Comparison of ENCODE assay signal across 2 cellular contexts in genomic region chr19:4955274-4955673, GRCh38.
A peak's percentile ranks its signal among the peaks of the same experiment; 100 is the strongest.
TF ChIP-seq lines count a peak whose summit lies in the region.

No MANE protein-coding gene starts in this region.

TF ChIP-seq in HepG2, 621 proteins besides CTCF, POLR2A, EP300 and RAD21:
- TF ChIP-seq RBM22 (optimal IDR thresholded peaks at IDR 0.05; ENCODE audit: low read length) (peak; percentile 55), RBAK (CRISPR knock-in tag; IDR thresholded peaks at IDR 0.05) (no peak), THYN1 (CRISPR knock-in tag; IDR thresholded peaks at IDR 0.05; ENCODE audit: borderline replicate concordance, low read depth) (no peak), ZNF546 (CRISPR knock-in tag; conservative IDR thresholded peaks at IDR 0.05) (no peak), TOPORS (CRISPR knock-in tag; IDR thresholded peaks at IDR 0.05) (no peak), ZNF839 (CRISPR knock-in tag; IDR thresholded peaks at IDR 0.05; ENCODE audit: borderline replicate concordance) (no peak), SP140L (CRISPR knock-in tag; IDR thresholded peaks at IDR 0.05; ENCODE audit: borderline replicate concordance) (no peak)

TF ChIP-seq in H1, 55 proteins besides CTCF, POLR2A, EP300 and RAD21:
- no peak for TF ChIP-seq CTBP2 (IDR thresholded peaks at IDR 0.05; ENCODE audit: borderline replicate concordance, insufficient read depth, insufficient read length, low read length)
- no peak for TF ChIP-seq RFX5 (IDR thresholded peaks at IDR 0.05; ENCODE audit: borderline replicate concordance, low read depth, low read length)
- TF ChIP-seq SUZ12 (IDR thresholded peaks at IDR 0.05; ENCODE audit: low read length), result no peak
- TF ChIP-seq CREB1 (IDR thresholded peaks at IDR 0.05), result no peak
- TF ChIP-seq TAF7 (optimal IDR thresholded peaks at IDR 0.05; ENCODE audit: borderline replicate concordance, low read depth, low read length), result no peak
- no peak for TF ChIP-seq RBBP5 (IDR thresholded peaks at IDR 0.05; ENCODE audit: borderline replicate concordance, low read depth, low read length)
- TF ChIP-seq SP2 (IDR thresholded peaks at IDR 0.05; ENCODE audit: low read length), result no peak
- no peak for TF ChIP-seq BACH1 (IDR thresholded peaks at IDR 0.05; ENCODE audit: low read length)
- TF ChIP-seq HDAC2 (IDR thresholded peaks at IDR 0.05; ENCODE audit: borderline replicate concordance in 1 of 2, low read depth in 2 of 2, low read length in 2 of 2), result no peak
- no peak for TF ChIP-seq EZH2 (IDR thresholded peaks at IDR 0.05; ENCODE audit: low read depth, low read length, severe bottlenecking)
- TF ChIP-seq POLR2AphosphoS5 (IDR thresholded peaks at IDR 0.05; ENCODE audit: low read depth, low read length), result no peak
- no peak for TF ChIP-seq NRF1 (IDR thresholded peaks at IDR 0.05; ENCODE audit: low read depth, low read length)
- TF ChIP-seq SIRT6 (IDR thresholded peaks at IDR 0.05; ENCODE audit: low read length), result no peak
- no peak for TF ChIP-seq CHD1 (IDR thresholded peaks at IDR 0.05; ENCODE audit: low read depth, low read length)
- TF ChIP-seq HDAC6 (IDR thresholded peaks at IDR 0.05; ENCODE audit: low read depth, low read length), result no peak
